16 cellular contexts compared by ENCODE assay signal in genomic region chr9:88641471-88642240, GRCh38.
DNase-seq lines count a peak whose midpoint lies in the region; ATAC-seq and TF ChIP-seq lines count a peak whose summit lies in the region.
"Had no signal": no experiment of that assay in that cellular context is flagged by ENCODE, and none has a peak within 500 bp of the region (broad histone marks: within the 10 kb centered on the region; RNA-seq: fewer than 3 reads in every experiment).

No MANE protein-coding gene starts in this region.

- no peak overlapping the region for H2AK5ac ChIP-seq in trophoblast cell (ENCODE audit: low read length)

- H3F3A ChIP-seq in GM23248 (ENCODE audit: insufficient read depth) = peaks cover 15% of the 10 kb centered on the region

- no peaks in the 10 kb centered on the region for H3K9me3 ChIP-seq in GM23248 (ENCODE audit: low read depth)
- H3K9me3 ChIP-seq in MG63 = peaks cover 20% of the 10 kb centered on the region
- no peaks in the 10 kb centered on the region for H3K9me3 ChIP-seq in trophoblast cell (ENCODE audit: insufficient read depth, low read depth, low read length)
- H3K9me3 ChIP-seq in mammary epithelial cell (replicated peaks; ENCODE audit: insufficient read depth, low read length) = no peaks in the 10 kb centered on the region

- no peak overlapping the region for H4K8ac ChIP-seq in trophoblast cell (ENCODE audit: low read depth, low read length)

- in situ Hi-C loops in GM23248 (cut with MboI) = no loop called here
- in situ Hi-C loops in mammary epithelial cell (cut with MboI; ENCODE audit: low sequenced_read_pairs in 2 of 2) = no loop called here

- H3K4me1 ChIP-seq in GM23248 (ENCODE audit: insufficient read depth) = peaks cover 14% of the 10 kb centered on the region
- no peaks in the 10 kb centered on the region for H3K4me1 ChIP-seq in trophoblast cell (ENCODE audit: control insufficient read depth in 1 of 2, insufficient read depth in 2 of 2, low read length in 2 of 2)
- no peaks in the 10 kb centered on the region for H3K4me1 ChIP-seq in mammary epithelial cell (ENCODE audit: insufficient read depth, low read length)
- H3K4me1 ChIP-seq: A549 had no signal

- no peak overlapping the region for H3K23ac ChIP-seq in trophoblast cell (ENCODE audit: low read length)

- no peak overlapping the region for H3K9ac ChIP-seq in GM23248
- H3K9ac ChIP-seq in trophoblast cell (ENCODE audit: low read length) = no peak overlapping the region
- no peak overlapping the region for H3K9ac ChIP-seq in mammary epithelial cell (ENCODE audit: insufficient read depth, low read length)

- H3K14ac ChIP-seq in trophoblast cell (ENCODE audit: low read length) = no peak overlapping the region

- DNase-seq in GM23248 (peak; percentile 75), MG63 (peak; percentile 60), inferior parietal cortex (ENCODE audit: extremely low spot score) (peak; percentile 14), superior temporal gyrus (ENCODE audit: extremely low spot score) (peak; percentile 27), trophoblast cell (no peak), mammary epithelial cell (no peak), MV-4-11 (lab: John Stamatoyannopoulos, UW) (no peak)
- DNase-seq: CD8-positive, alpha-beta T cell; COR-L47; DND-41; GOT3; H9 had no signal

- no peak overlapping the region for H2BK12ac ChIP-seq in trophoblast cell (ENCODE audit: low read length)

- H3K36me3 ChIP-seq in GM23248 (ENCODE audit: low read depth) (no peaks in the 10 kb centered on the region), MG63 (no peaks in the 10 kb centered on the region), trophoblast cell (ENCODE audit: control insufficient read depth in 1 of 2, insufficient read depth in 2 of 2, low read length in 2 of 2) (no peaks in the 10 kb centered on the region), mammary epithelial cell (ENCODE audit: insufficient read depth, low read length) (no peaks in the 10 kb centered on the region)

- no peak overlapping the region for H2BK5ac ChIP-seq in trophoblast cell (ENCODE audit: low read depth, low read length, poor library complexity)

- H3K18ac ChIP-seq in trophoblast cell (ENCODE audit: low read length) = no peak overlapping the region

- H3K27ac ChIP-seq in GM23248 (no peak overlapping the region), trophoblast cell (ENCODE audit: low read depth, low read length) (no peak overlapping the region), mammary epithelial cell (ENCODE audit: insufficient read depth, low read depth, low read length) (no peak overlapping the region)
- H3K27ac ChIP-seq: A549 had no signal

- H3K9me2 ChIP-seq in GM23248 (ENCODE audit: insufficient read depth) = no peaks in the 10 kb centered on the region

- H3K27me3 ChIP-seq in GM23248 (replicated peaks; ENCODE audit: insufficient read depth) (no peaks in the 10 kb centered on the region), MG63 (no peaks in the 10 kb centered on the region), trophoblast cell (ENCODE audit: insufficient read depth, low read length) (no peaks in the 10 kb centered on the region), mammary epithelial cell (ENCODE audit: insufficient read depth, low read length) (peaks cover 2% of the 10 kb centered on the region)

- no peak overlapping the region for H2BK120ac ChIP-seq in trophoblast cell (ENCODE audit: insufficient read depth, low read length, poor library complexity)

- 36 to 38% methylated on average over 4 of the region's 4 CpGs for WGBS in GM23248 (ENCODE audit: low coverage in 1 of 2, low lambda C conversion rate in 2 of 2, missing lambda C conversion rate in 2 of 2), 2 experiments
- WGBS in trophoblast cell (ENCODE audit: extremely low coverage, insufficient coverage, insufficient read length) = no CpG with 5 or more reads among the region's 4 CpGs
- 39% methylated on average over 4 of the region's 4 CpGs for WGBS in mammary epithelial cell (ENCODE audit: low coverage, missing lambda C conversion rate)

- BruUV-seq in mammary epithelial cell (replicated peaks; lab: Mats Ljungman, UMichigan) = no TSS peak

- H3K4me2 ChIP-seq in GM23248 (ENCODE audit: unreplicated experiment) (peak overlapping the region; percentile 24), trophoblast cell (ENCODE audit: low read length) (no peak overlapping the region), mammary epithelial cell (ENCODE audit: insufficient read depth, low read depth, low read length) (no peak overlapping the region)
- H3K4me2 ChIP-seq: A549 had no signal

- ATAC-seq in HG03469 (IDR thresholded peaks at IDR 0.05; ENCODE audit: unreplicated experiment) = no peak
- ATAC-seq: A549; CD8-positive, alpha-beta T cell; GM12878; K562 had no signal

- no peak overlapping the region for H4K12ac ChIP-seq in trophoblast cell (ENCODE audit: low read depth, low read length)

- intact Hi-C loops in mammary epithelial cell (cut with micrococcal nuclease) = no loop called here

- H2AFZ ChIP-seq in GM23248 (no peak overlapping the region), trophoblast cell (ENCODE audit: insufficient read depth, low read length, poor library complexity) (no peak overlapping the region), mammary epithelial cell (ENCODE audit: low read depth, low read length) (no peak overlapping the region)

- H3K79me2 ChIP-seq in GM23248 (ENCODE audit: insufficient read depth) (no peaks in the 10 kb centered on the region), trophoblast cell (ENCODE audit: control insufficient read depth, insufficient read depth, low read length, poor library complexity) (no peaks in the 10 kb centered on the region), mammary epithelial cell (ENCODE audit: insufficient read depth, low read length) (no peaks in the 10 kb centered on the region)

- H3K4ac ChIP-seq in trophoblast cell (ENCODE audit: low read depth, low read length) = no peak overlapping the region

- H3K79me1 ChIP-seq in trophoblast cell (ENCODE audit: low read length) = no peaks in the 10 kb centered on the region

- no peak for TF ChIP-seq CTCF in mammary epithelial cell (conservative IDR thresholded peaks at IDR 0.05 in 1 of 2, IDR thresholded peaks at IDR 0.05 in 1 of 2; ENCODE audit: extremely low read depth in 1 of 2, insufficient read depth in 1 of 2, low read depth in 1 of 2, low read length in 2 of 2)

- H3K4me3 ChIP-seq in GM23248 (no peak overlapping the region), MG63 (no peak overlapping the region), trophoblast cell (ENCODE audit: low read depth, low read length) (no peak overlapping the region), mammary epithelial cell (replicated peaks in 1 of 3; ENCODE audit: insufficient read depth in 1 of 3, low read depth in 2 of 3, low read length in 3 of 3) (no peak overlapping the region)
- H3K4me3 ChIP-seq: A549, GM12878, K562 had no signal

- dilution Hi-C loops in mammary epithelial cell (cut with HindIII; ENCODE audit: low sequenced_read_pairs) = no loop called here

- no peak overlapping the region for H4K91ac ChIP-seq in trophoblast cell (ENCODE audit: low read depth, low read length)

- CTCF ChIA-PET in mammary epithelial cell (lab: Charles Lee; ENCODE audit: low non-redundant PET) = no interaction called here

- H4K20me1 ChIP-seq in GM23248 (ENCODE audit: insufficient read depth) = no peaks in the 10 kb centered on the region
- no peaks in the 10 kb centered on the region for H4K20me1 ChIP-seq in mammary epithelial cell (ENCODE audit: insufficient read depth, low read length)

Comparison
In these comparisons a context has a peak if more than half of its experiments do, and no peak if none do; other contexts are left out.
1. DNase-seq: peak in GM23248 (single experiment), MG63 (single experiment), inferior parietal cortex (single experiment) and superior temporal gyrus (single experiment); none in trophoblast cell (0 of 2), mammary epithelial cell (single experiment) and MV-4-11 (single experiment).